11 cellular contexts compared by ENCODE assay signal in genomic region chr3:116059421-116060096, GRCh38.
A peak's percentile ranks its signal among the peaks of the same experiment; 100 is the strongest.
DNase-seq lines count a peak whose midpoint lies in the region; ATAC-seq, FAIRE-seq and TF ChIP-seq lines count a peak whose summit lies in the region.
"Had no signal": no experiment of that assay in that cellular context is flagged by ENCODE, and none has a peak within 500 bp of the region (broad histone marks: within the 10 kb centered on the region; RNA-seq: fewer than 3 reads in every experiment).

No MANE protein-coding gene starts in this region.

- ATAC-seq in HG02884 (IDR thresholded peaks at IDR 0.05; ENCODE audit: unreplicated experiment): no peak
- no peak for ATAC-seq in GM18873 (IDR thresholded peaks at IDR 0.05; ENCODE audit: low FRiP score, unreplicated experiment)
- ATAC-seq in activated CD8-positive, alpha-beta memory T cell treated with anti-CD3 and anti-CD28 coated beads, Interleukin-2, amount 10 ng/mL, durations not matched to agents 7 days and 5 days: no peak

- H3K36me3 Mint-ChIP-seq in activated CD8-positive, alpha-beta memory T cell treated with anti-CD3 and anti-CD28 coated beads, Interleukin-2, amount 10 ng/mL, durations not matched to agents 7 days and 5 days: no peaks in the 10 kb centered on the region

- no peaks in the 10 kb centered on the region for H3K27me3 Mint-ChIP-seq in activated CD8-positive, alpha-beta memory T cell treated with anti-CD3 and anti-CD28 coated beads, Interleukin-2, amount 10 ng/mL, durations not matched to agents 7 days and 5 days
- H3K27me3 Mint-ChIP-seq: stimulated activated naive CD8-positive, alpha-beta T cell treated with anti-CD3 and anti-CD28 coated beads, Interleukin-15, Interleukin-2, amounts not matched to agents 100 ng/mL and 50 ng/mL, for 24 hours had no signal

- H3K36me3 ChIP-seq in BE2C (no peaks in the 10 kb centered on the region), adipocyte (ENCODE audit: control insufficient read depth, insufficient read depth, low read length, severe bottlenecking) (no peaks in the 10 kb centered on the region), keratinocyte (ENCODE audit: control insufficient read depth in 2 of 2, extremely low read depth in 1 of 2, insufficient read depth in 2 of 2, low read length in 2 of 2) (no peaks in the 10 kb centered on the region)
- H3K36me3 ChIP-seq: pancreas had no signal

- no peak overlapping the region for H3K4me3 ChIP-seq in BE2C (ENCODE audit: low read depth, low read length)
- no peak overlapping the region for H3K4me3 ChIP-seq in adipocyte (ENCODE audit: low read length)
- H3K4me3 ChIP-seq in keratinocyte (ENCODE audit: control insufficient read depth in 2 of 3, extremely low read depth in 1 of 3, insufficient read depth in 2 of 3, low read depth in 1 of 3, low read length in 3 of 3): peak overlapping the region in 1 of 3 experiments; percentile 9
- H3K4me3 ChIP-seq: pancreas had no signal

- no peaks in the 10 kb centered on the region for H3K9me3 ChIP-seq in BE2C
- no peaks in the 10 kb centered on the region for H3K9me3 ChIP-seq in adipocyte (ENCODE audit: control insufficient read depth, low read length)
- H3K9me3 ChIP-seq in keratinocyte (ENCODE audit: control insufficient read depth, low read depth, low read length): no peaks in the 10 kb centered on the region
- H3K9me3 ChIP-seq: pancreas had no signal

- no peak overlapping the region for H3K4me3 Mint-ChIP-seq in activated CD8-positive, alpha-beta memory T cell treated with anti-CD3 and anti-CD28 coated beads, Interleukin-2, amount 10 ng/mL, durations not matched to agents 7 days and 5 days
- H3K4me3 Mint-ChIP-seq: stimulated activated naive CD8-positive, alpha-beta T cell treated with anti-CD3 and anti-CD28 coated beads, Interleukin-15, Interleukin-2, amounts not matched to agents 100 ng/mL and 50 ng/mL, for 24 hours had no signal

- no peaks in the 10 kb centered on the region for H3K9me3 Mint-ChIP-seq in activated CD8-positive, alpha-beta memory T cell treated with anti-CD3 and anti-CD28 coated beads, Interleukin-2, amount 10 ng/mL, durations not matched to agents 7 days and 5 days (ENCODE audit: low read depth)
- H3K9me3 Mint-ChIP-seq: stimulated activated naive CD8-positive, alpha-beta T cell treated with anti-CD3 and anti-CD28 coated beads, Interleukin-15, Interleukin-2, amounts not matched to agents 100 ng/mL and 50 ng/mL, for 24 hours had no signal

- no peaks in the 10 kb centered on the region for H3K9me1 ChIP-seq in keratinocyte (ENCODE audit: control insufficient read depth, extremely low read depth, insufficient read depth, low read length)

- no peak overlapping the region for H3K27ac Mint-ChIP-seq in activated CD8-positive, alpha-beta memory T cell treated with anti-CD3 and anti-CD28 coated beads, Interleukin-2, amount 10 ng/mL, durations not matched to agents 7 days and 5 days
- H3K27ac Mint-ChIP-seq: stimulated activated naive CD8-positive, alpha-beta T cell treated with anti-CD3 and anti-CD28 coated beads, Interleukin-15, Interleukin-2, amounts not matched to agents 100 ng/mL and 50 ng/mL, for 24 hours had no signal

- H3K27me3 ChIP-seq in BE2C: no peaks in the 10 kb centered on the region
- H3K27me3 ChIP-seq in adipocyte (replicated peaks; ENCODE audit: control insufficient read depth, insufficient read depth, low read length): no peaks in the 10 kb centered on the region
- no peaks in the 10 kb centered on the region for H3K27me3 ChIP-seq in keratinocyte (ENCODE audit: control insufficient read depth, extremely low read depth, insufficient read depth, low read length)
- H3K27me3 ChIP-seq: pancreas had no signal

- CTCF ChIA-PET in activated CD8-positive, alpha-beta memory T cell treated with anti-CD3 and anti-CD28 coated beads, Interleukin-2, amount 10 ng/mL, durations not matched to agents 7 days and 5 days (lab: Charles Lee): no interaction called here

- no peaks in the 10 kb centered on the region for H3K4me1 Mint-ChIP-seq in activated CD8-positive, alpha-beta memory T cell treated with anti-CD3 and anti-CD28 coated beads, Interleukin-2, amount 10 ng/mL, durations not matched to agents 7 days and 5 days

- peak overlapping the region; percentile 45 for H3K4me2 ChIP-seq in keratinocyte (ENCODE audit: control insufficient read depth, extremely low read depth, insufficient read depth, low read depth, low read length)

- no peaks in the 10 kb centered on the region for H3K79me2 ChIP-seq in keratinocyte (ENCODE audit: control insufficient read depth, insufficient read depth, low read length)

- FAIRE-seq in keratinocyte (lab: Jason Lieb, UNC): peak; percentile 99
- FAIRE-seq: pancreas had no signal

- TF ChIP-seq CTCF in BE2C (IDR thresholded peaks at IDR 0.05; ENCODE audit: low read depth, low read length) (0 out of 2 replicates have a peak, but pooled peaks have one; percentile 1), keratinocyte (optimal IDR thresholded peaks at IDR 0.05 in 1 of 3, IDR thresholded peaks at IDR 0.05 in 1 of 3, conservative IDR thresholded peaks at IDR 0.05 in 1 of 3; ENCODE audit: extremely low read depth in 1 of 3, insufficient read depth in 2 of 3, low read length in 3 of 3) (peak in 1 of 3 experiments; percentile 3)

- peak overlapping the region; percentile 43 for H2AFZ ChIP-seq in keratinocyte (ENCODE audit: control insufficient read depth, low read length)

- peak overlapping the region; percentile 72 for H3K27ac ChIP-seq in keratinocyte (ENCODE audit: control insufficient read depth, insufficient read depth, low read length)
- H3K27ac ChIP-seq: pancreas had no signal

- DNase-seq in BE2C: peak; percentile 66
- peak; percentile 82 for DNase-seq in HK-2 (ENCODE audit: unreplicated experiment)
- peak; percentile 45 for DNase-seq in adipocyte (ENCODE audit: low read depth)
- peak; percentile 91 for DNase-seq in keratinocyte (ENCODE audit: low read depth, low spot score)
- DNase-seq in activated effector memory CD4-positive, alpha-beta T cell treated with Interleukin-2 at 50 U/mL for 16 hours: no peak
- no peak for DNase-seq in activated CD8-positive, alpha-beta memory T cell treated with anti-CD3 and anti-CD28 coated beads, Interleukin-2, amount 10 ng/mL, durations not matched to agents 7 days and 5 days
- DNase-seq: erythroblast, pancreas had no signal

- peaks cover 9% of the 10 kb centered on the region for H3K4me1 ChIP-seq in BE2C
- H3K4me1 ChIP-seq in adipocyte (ENCODE audit: control insufficient read depth, insufficient read depth, low read length): peaks cover 10% of the 10 kb centered on the region
- peaks cover 15% of the 10 kb centered on the region for H3K4me1 ChIP-seq in keratinocyte (ENCODE audit: control insufficient read depth, extremely low read depth, insufficient read depth, low read length)
- H3K4me1 ChIP-seq: pancreas had no signal

- dilution Hi-C loops in keratinocyte (cut with MboI; ENCODE audit: extremely low pct_ligation_motif_present, low sequenced_read_pairs): no loop called here

- H3K9ac ChIP-seq in adipocyte (ENCODE audit: low read length) (no peak overlapping the region), keratinocyte (ENCODE audit: control insufficient read depth, extremely low read depth, insufficient read depth, low read length) (peak overlapping the region; percentile 35)

- H4K20me1 ChIP-seq in keratinocyte (ENCODE audit: control insufficient read depth, extremely low read depth, insufficient read depth, low read length): no peaks in the 10 kb centered on the region

Comparison
In these comparisons a context has a peak if more than half of its experiments do, and no peak if none do; other contexts are left out.
1. DNase-seq: peak in BE2C (single experiment), HK-2 (single experiment), adipocyte (single experiment) and keratinocyte (single experiment); none in activated effector memory CD4-positive, alpha-beta T cell treated with Interleukin-2 at 50 U/mL for 16 hours (single experiment) and activated CD8-positive, alpha-beta memory T cell treated with anti-CD3 and anti-CD28 coated beads, Interleukin-2, amount 10 ng/mL, durations not matched to agents 7 days and 5 days (single experiment).